Comparison of ENCODE assay signal across 36 cellular contexts in the genomic region with DNA sequence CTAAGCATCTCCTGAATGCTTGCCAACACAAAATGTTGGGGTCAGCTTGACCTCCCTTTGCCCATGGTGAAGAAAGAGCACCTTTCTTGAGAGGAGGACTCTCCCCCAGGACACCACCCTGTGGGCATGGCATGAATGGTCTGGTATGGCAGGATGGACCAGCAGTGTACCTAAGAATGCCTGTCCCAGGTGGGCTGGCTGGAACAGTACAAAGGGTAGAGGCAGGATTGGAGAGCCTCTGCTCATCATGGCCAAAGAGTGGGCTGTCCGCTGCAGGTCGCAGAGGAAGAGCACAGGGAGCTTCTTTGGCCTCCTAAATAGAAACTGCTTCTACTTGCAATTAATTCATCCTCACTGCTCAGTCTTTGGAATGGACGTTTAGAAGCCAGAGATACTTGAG.
"Had no signal": no experiment of that assay in that cellular context is flagged by ENCODE, and none has a peak within 500 bp of the region (broad histone marks: within the 10 kb centered on the region; RNA-seq: fewer than 3 reads in every experiment).

No MANE protein-coding gene starts in this region.

- ATAC-seq: activated CD4-positive, CD25-positive, alpha-beta regulatory T cell treated with anti-CD3 and anti-CD28 coated beads, Interleukin-2, amount 50 U/mL, for 24 hours; activated CD8-positive, alpha-beta T cell treated with anti-CD3 and anti-CD28 coated beads for 36 hours; activated naive CD8-positive, alpha-beta T cell treated with anti-CD3 and anti-CD28 coated beads, Interleukin-2, amount 50 U/mL, for 24 hours; activated T-helper 17 cell treated with anti-CD3 and anti-CD28 coated beads, Interleukin-2, amount 50 U/mL, for 72 hours; esophagus mucosa; foreskin keratinocyte; T-cell had no signal

- DNase-seq: activated B cell treated with CpG ODN at 0.5 μM for 24 hours; activated CD4-positive, alpha-beta T cell treated with anti-CD3 and anti-CD28 coated beads for 48 hours; activated CD4-positive, alpha-beta T cell treated with anti-CD3 and anti-CD28 coated beads, Interleukin-2, amount 50 U/mL, for 1 hour; activated CD4-positive, alpha-beta T cell treated with anti-CD3 and anti-CD28 coated beads, Interleukin-2, amount 50 U/mL, for 48 hours; activated CD8-positive, alpha-beta memory T cell treated with anti-CD3 and anti-CD28 coated beads for 24 hours; activated CD8-positive, alpha-beta T cell treated with anti-CD3 and anti-CD28 coated beads for 36 hours; activated effector memory CD4-positive, alpha-beta T cell treated with Interleukin-2 at 50 U/mL for 16 hours; activated gamma-delta T cell treated with Interleukin-2 at 50 U/mL for 16 hours; activated naive CD4-positive, alpha-beta T cell treated with anti-CD3 and anti-CD28 coated beads for 36 hours; activated naive CD8-positive, alpha-beta T cell treated with anti-CD3 and anti-CD28 coated beads for 36 hours; activated naive CD8-positive, alpha-beta T cell treated with anti-CD3 and anti-CD28 coated beads, Interleukin-2, amount 50 U/mL, for 24 hours; activated T-cell treated with anti-CD3 and anti-CD28 coated beads, Interleukin-2, amount 50 U/mL, for 4 hours; adrenal gland; amygdala; dorsolateral prefrontal cortex; effector memory CD4-positive, alpha-beta T cell; endodermal cell; foreskin keratinocyte; gastrocnemius medialis; glutamatergic neuron; SW 1271; T-cell; T-helper 9 cell; WERI-Rb-1 had no signal

- H3K27ac Mint-ChIP-seq: activated B cell treated with CpG ODN at 0.5 μM for 24 hours; activated CD8-positive, alpha-beta T cell treated with anti-CD3 and anti-CD28 coated beads for 36 hours; activated naive CD4-positive, alpha-beta T cell treated with anti-CD3 and anti-CD28 coated beads for 36 hours; activated naive CD4-positive, alpha-beta T cell treated with anti-CD3 and anti-CD28 coated beads, Interleukin-2, amount 50 U/mL, for 24 hours; activated naive CD8-positive, alpha-beta T cell treated with anti-CD3 and anti-CD28 coated beads for 36 hours; activated naive CD8-positive, alpha-beta T cell treated with anti-CD3 and anti-CD28 coated beads, Interleukin-2, amount 50 U/mL, for 24 hours; activated T-helper 17 cell treated with anti-CD3 and anti-CD28 coated beads, Interleukin-2, amount 50 U/mL, for 72 hours; dendritic cell treated with granulocyte-macrophage colony-stimulating factor and Interleukin-4, amounts not matched to agents 40 ng/mL and 50 ng/mL, for 4 days; endodermal cell; T-cell; T-helper 1 cell treated with Interleukin-12 subunit alpha and Interleukin-12 subunit beta and Interleukin-4 antibody, amounts not matched to agents 30 μg/mL and 1 μg/mL, for 36 hours had no signal

- H3K4me1 Mint-ChIP-seq: activated B cell treated with CpG ODN at 0.5 μM for 24 hours; activated naive CD4-positive, alpha-beta T cell treated with anti-CD3 and anti-CD28 coated beads, Interleukin-2, amount 50 U/mL, for 24 hours; activated naive CD8-positive, alpha-beta T cell treated with anti-CD3 and anti-CD28 coated beads for 36 hours; activated naive CD8-positive, alpha-beta T cell treated with anti-CD3 and anti-CD28 coated beads, Interleukin-2, amount 50 U/mL, for 24 hours; activated T-helper 17 cell treated with anti-CD3 and anti-CD28 coated beads, Interleukin-2, amount 50 U/mL, for 72 hours; central memory CD8-positive, alpha-beta T cell; T-cell had no signal

- H3K4me3 ChIP-seq: adrenal gland, ascending aorta, breast epithelium, cardiac muscle cell, coronary artery, dorsolateral prefrontal cortex, gastrocnemius medialis had no signal

- H3K27me3 Mint-ChIP-seq: activated B cell treated with CpG ODN at 0.5 μM for 24 hours; activated naive CD4-positive, alpha-beta T cell treated with anti-CD3 and anti-CD28 coated beads, Interleukin-2, amount 50 U/mL, for 24 hours; activated naive CD8-positive, alpha-beta T cell treated with anti-CD3 and anti-CD28 coated beads, Interleukin-2, amount 50 U/mL, for 24 hours; brain; dendritic cell treated with granulocyte-macrophage colony-stimulating factor and Interleukin-4, amounts not matched to agents 40 ng/mL and 50 ng/mL, for 4 days had no signal

- H3K36me3 Mint-ChIP-seq: activated naive CD4-positive, alpha-beta T cell treated with anti-CD3 and anti-CD28 coated beads, Interleukin-2, amount 50 U/mL, for 24 hours; activated naive CD8-positive, alpha-beta T cell treated with anti-CD3 and anti-CD28 coated beads for 36 hours; brain; T-cell had no signal

- H3K4me1 ChIP-seq: adrenal gland, ascending aorta, breast epithelium, foreskin keratinocyte had no signal

- H3K9me3 ChIP-seq: adrenal gland, ascending aorta, breast epithelium, gastrocnemius medialis had no signal

- H3K9me3 Mint-ChIP-seq: activated B cell treated with CpG ODN at 0.5 μM for 24 hours; activated CD8-positive, alpha-beta T cell treated with anti-CD3 and anti-CD28 coated beads for 36 hours; activated naive CD4-positive, alpha-beta T cell treated with anti-CD3 and anti-CD28 coated beads for 36 hours; activated naive CD4-positive, alpha-beta T cell treated with anti-CD3 and anti-CD28 coated beads, Interleukin-2, amount 50 U/mL, for 24 hours; activated naive CD8-positive, alpha-beta T cell treated with anti-CD3 and anti-CD28 coated beads for 36 hours; activated naive CD8-positive, alpha-beta T cell treated with anti-CD3 and anti-CD28 coated beads, Interleukin-2, amount 50 U/mL, for 24 hours; activated T-cell treated with anti-CD3 and anti-CD28 coated beads, Interleukin-2, amount 50 U/mL, for 4 hours; activated T-helper 17 cell treated with anti-CD3 and anti-CD28 coated beads, Interleukin-2, amount 50 U/mL, for 72 hours; central memory CD8-positive, alpha-beta T cell; dendritic cell treated with granulocyte-macrophage colony-stimulating factor and Interleukin-4, amounts not matched to agents 40 ng/mL and 50 ng/mL, for 4 days; endodermal cell; T-cell; T-helper 1 cell treated with Interleukin-12 subunit alpha and Interleukin-12 subunit beta and Interleukin-4 antibody, amounts not matched to agents 30 μg/mL and 1 μg/mL, for 36 hours had no signal

- H3K27ac ChIP-seq: adrenal gland, ascending aorta, cardiac muscle cell, foreskin keratinocyte, WERI-Rb-1 had no signal

- H3K27me3 ChIP-seq: adrenal gland, ascending aorta, breast epithelium, cardiac muscle cell, dorsolateral prefrontal cortex, foreskin keratinocyte, gastrocnemius medialis had no signal

- H3K4me3 Mint-ChIP-seq: activated B cell treated with CpG ODN at 0.5 μM for 24 hours; activated CD8-positive, alpha-beta T cell treated with anti-CD3 and anti-CD28 coated beads for 36 hours; activated naive CD4-positive, alpha-beta T cell treated with anti-CD3 and anti-CD28 coated beads for 36 hours; activated naive CD4-positive, alpha-beta T cell treated with anti-CD3 and anti-CD28 coated beads, Interleukin-2, amount 50 U/mL, for 24 hours; activated naive CD8-positive, alpha-beta T cell treated with anti-CD3 and anti-CD28 coated beads for 36 hours; activated naive CD8-positive, alpha-beta T cell treated with anti-CD3 and anti-CD28 coated beads, Interleukin-2, amount 50 U/mL, for 24 hours; activated T-cell treated with anti-CD3 and anti-CD28 coated beads, Interleukin-2, amount 50 U/mL, for 4 hours; activated T-helper 17 cell treated with anti-CD3 and anti-CD28 coated beads, Interleukin-2, amount 50 U/mL, for 72 hours; brain; central memory CD8-positive, alpha-beta T cell; dendritic cell treated with granulocyte-macrophage colony-stimulating factor and Interleukin-4, amounts not matched to agents 40 ng/mL and 50 ng/mL, for 4 days; endodermal cell; T-cell; T-helper 1 cell treated with Interleukin-12 subunit alpha and Interleukin-12 subunit beta and Interleukin-4 antibody, amounts not matched to agents 30 μg/mL and 1 μg/mL, for 36 hours had no signal

- H3K36me3 ChIP-seq: adrenal gland, ascending aorta, breast epithelium, cardiac muscle cell, gastrocnemius medialis, WERI-Rb-1 had no signal
